In genomic region chr4:121277194-121278105, GRCh38 we compare ENCODE assay signal across 8 cellular contexts.
DNase-seq lines count a peak whose midpoint lies in the region; ATAC-seq and TF ChIP-seq lines count a peak whose summit lies in the region.

No MANE protein-coding gene starts in this region.

- no peaks in the 10 kb centered on the region for H3K9me3 ChIP-seq in DOHH2 (ENCODE audit: control insufficient read depth, insufficient read depth, low read length)

- no peaks in the 10 kb centered on the region for H3F3A ChIP-seq in DOHH2 (ENCODE audit: control insufficient read depth, insufficient read depth)

- no peak overlapping the region for H3K27ac ChIP-seq in DOHH2 (ENCODE audit: low read depth, low read length)

- H3K27me3 ChIP-seq in DOHH2 (ENCODE audit: control insufficient read depth, low read length): no peaks in the 10 kb centered on the region

- no peaks in the 10 kb centered on the region for H3K36me3 ChIP-seq in DOHH2 (ENCODE audit: control insufficient read depth, low read length)

- no peaks in the 10 kb centered on the region for H3K4me1 ChIP-seq in DOHH2 (ENCODE audit: control insufficient read depth, low read length)

- ATAC-seq in GM21528 (IDR thresholded peaks at IDR 0.05; ENCODE audit: low FRiP score, unreplicated experiment): peak; percentile 41

- H4K20me1 ChIP-seq in DOHH2 (ENCODE audit: control insufficient read depth, insufficient read depth, low read depth, low read length): no peaks in the 10 kb centered on the region

- TF ChIP-seq CTCF in DOHH2 (IDR thresholded peaks at IDR 0.05; ENCODE audit: low read depth, low read length, poor library complexity, severe bottlenecking): peak; percentile 15
- peak; percentile 46 for TF ChIP-seq CTCF in LNCaP clone FGC (IDR thresholded peaks at IDR 0.05; ENCODE audit: control insufficient read depth, extremely low read depth, insufficient read depth)
- peak; percentile 30 for TF ChIP-seq CTCF in fibroblast of villous mesenchyme (IDR thresholded peaks at IDR 0.05; ENCODE audit: insufficient read depth, low read depth, low read length)

- H3K79me2 ChIP-seq in DOHH2 (ENCODE audit: control insufficient read depth, low read length): no peaks in the 10 kb centered on the region

- H3K4me3 ChIP-seq in DOHH2 (ENCODE audit: low read length) (no peak overlapping the region), LNCaP clone FGC (ENCODE audit: low read depth, low read length) (no peak overlapping the region), fibroblast of villous mesenchyme (ENCODE audit: low read depth, low read length) (no peak overlapping the region)

- H3K9me2 ChIP-seq in DOHH2 (replicated peaks; ENCODE audit: control insufficient read depth, low read length): no peaks in the 10 kb centered on the region

- DNase-seq in LNCaP clone FGC (ENCODE audit: low read depth) (no peak), fibroblast of villous mesenchyme (ENCODE audit: low read depth) (no peak)
- DNase-seq in activated CD4-positive, CD25-positive, alpha-beta regulatory T cell (lab: John Stamatoyannopoulos, UW): no peak
- no peak for DNase-seq in activated CD4-positive, alpha-beta T cell treated with anti-CD3 and anti-CD28 coated beads for 4 hours
- DNase-seq in central memory CD4-positive, alpha-beta T cell: no peak
- DNase-seq in activated naive CD4-positive, alpha-beta T cell treated with Interleukin-2 at 50 U/mL for 16 hours: no peak

- H3K4me2 ChIP-seq in DOHH2 (ENCODE audit: low read length): no peak overlapping the region
